37 cellular contexts compared by ENCODE assay signal in genomic region chr5:158082696-158083287, GRCh38.
"Had no signal": no experiment of that assay in that cellular context is flagged by ENCODE, and none has a peak within 500 bp of the region (broad histone marks: within the 10 kb centered on the region; RNA-seq: fewer than 3 reads in every experiment).

No MANE protein-coding gene starts in this region.

- DNase-seq: activated effector memory CD4-positive, alpha-beta T cell treated with anti-CD3 and anti-CD28 coated beads, Interleukin-2, amount 50 U/mL, for 16 hours; activated effector memory CD4-positive, alpha-beta T cell treated with Interleukin-2 at 50 U/mL for 16 hours; activated gamma-delta T cell; activated naive CD4-positive, alpha-beta T cell; activated naive CD4-positive, alpha-beta T cell treated with anti-CD3 and anti-CD28 coated beads for 36 hours; activated naive CD4-positive, alpha-beta T cell treated with anti-CD3 and anti-CD28 coated beads, Interleukin-2, amount 10 ng/mL, durations not matched to agents 7 days and 5 days; activated naive CD4-positive, alpha-beta T cell treated with anti-CD3 and anti-CD28 coated beads, Interleukin-2, amount 50 U/mL, for 16 hours; activated naive CD4-positive, alpha-beta T cell treated with Interleukin-2 at 50 U/mL for 16 hours; activated naive CD8-positive, alpha-beta T cell treated with anti-CD3 and anti-CD28 coated beads for 36 hours; activated naive CD8-positive, alpha-beta T cell treated with anti-CD3 and anti-CD28 coated beads, Interleukin-2, amount 10 ng/mL, durations not matched to agents 7 days and 5 days; activated naive CD8-positive, alpha-beta T cell treated with anti-CD3 and anti-CD28 coated beads, Interleukin-2, amount 50 U/mL, for 24 hours; activated T-cell treated with anti-CD3 and anti-CD28 coated beads, Interleukin-2, amount 50 U/mL, for 1 hour; activated T-cell treated with anti-CD3 and anti-CD28 coated beads, Interleukin-2, amount 50 U/mL, for 24 hours; activated T-cell treated with anti-CD3 and anti-CD28 coated beads, Interleukin-2, amount 50 U/mL, for 4 hours; activated T-cell treated with anti-CD3 and anti-CD28 coated beads, Interleukin-2, amount 50 U/mL, for 48 hours; activated T-cell treated with anti-CD3 and anti-CD28 coated beads, Interleukin-2, amount 50 U/mL, for 72 hours; adrenal gland; amniotic stem cell; amygdala; anterior cingulate cortex; aorta; body of pancreas; brain microvascular endothelial cell; caudate nucleus; central memory CD4-positive, alpha-beta T cell; cerebellar nuclear complex had no signal

- H3K4me1 ChIP-seq: ascending aorta, body of pancreas, breast epithelium had no signal

- H3K4me3 Mint-ChIP-seq: activated naive CD4-positive, alpha-beta T cell treated with anti-CD3 and anti-CD28 coated beads for 36 hours; activated naive CD4-positive, alpha-beta T cell treated with anti-CD3 and anti-CD28 coated beads, Interleukin-2, amount 10 ng/mL, durations not matched to agents 7 days and 5 days; activated naive CD4-positive, alpha-beta T cell treated with anti-CD3 and anti-CD28 coated beads, Interleukin-2, amount 50 U/mL, for 24 hours; activated naive CD8-positive, alpha-beta T cell; activated naive CD8-positive, alpha-beta T cell treated with anti-CD3 and anti-CD28 coated beads for 36 hours; activated naive CD8-positive, alpha-beta T cell treated with anti-CD3 and anti-CD28 coated beads, Interleukin-2, amount 10 ng/mL, durations not matched to agents 7 days and 5 days; activated naive CD8-positive, alpha-beta T cell treated with anti-CD3 and anti-CD28 coated beads, Interleukin-2, amount 50 U/mL, for 24 hours; activated T-cell treated with anti-CD3 and anti-CD28 coated beads, Interleukin-2, amount 50 U/mL, for 24 hours; activated T-cell treated with anti-CD3 and anti-CD28 coated beads, Interleukin-2, amount 50 U/mL, for 4 hours; activated T-cell treated with anti-CD3 and anti-CD28 coated beads, Interleukin-2, amount 50 U/mL, for 72 hours; activated T-helper 1 cell treated with anti-CD3 and anti-CD28 coated beads, Interleukin-12 subunit alpha, Interleukin-12 subunit beta, Interleukin-2, Interleukin-4 antibody, amounts not matched to agents 30 ng/mL and 10 ng/mL and 1 ng/mL, durations not matched to agents 14 hours and 24 hours and 36 hours; activated T-helper 17 cell treated with anti-CD3 and anti-CD28 coated beads, Interleukin-2, amount 50 U/mL, for 72 hours; brain; central memory CD8-positive, alpha-beta T cell had no signal

- H3K4me1 Mint-ChIP-seq: activated naive CD4-positive, alpha-beta T cell treated with anti-CD3 and anti-CD28 coated beads, Interleukin-2, amount 10 ng/mL, durations not matched to agents 7 days and 5 days; activated naive CD4-positive, alpha-beta T cell treated with anti-CD3 and anti-CD28 coated beads, Interleukin-2, amount 50 U/mL, for 24 hours; activated naive CD8-positive, alpha-beta T cell treated with anti-CD3 and anti-CD28 coated beads for 36 hours; activated naive CD8-positive, alpha-beta T cell treated with anti-CD3 and anti-CD28 coated beads, Interleukin-2, amount 10 ng/mL, durations not matched to agents 7 days and 5 days; activated naive CD8-positive, alpha-beta T cell treated with anti-CD3 and anti-CD28 coated beads, Interleukin-2, amount 50 U/mL, for 24 hours; activated T-helper 17 cell treated with anti-CD3 and anti-CD28 coated beads, Interleukin-2, amount 50 U/mL, for 72 hours; brain; central memory CD8-positive, alpha-beta T cell had no signal

- H3K36me3 Mint-ChIP-seq: activated naive CD4-positive, alpha-beta T cell treated with anti-CD3 and anti-CD28 coated beads, Interleukin-2, amount 10 ng/mL, durations not matched to agents 7 days and 5 days; activated naive CD4-positive, alpha-beta T cell treated with anti-CD3 and anti-CD28 coated beads, Interleukin-2, amount 50 U/mL, for 24 hours; activated naive CD4-positive, alpha-beta T cell treated with anti-CD3 and anti-CD28 coated beads, Interleukin-2, amount 50 U/mL, for 72 hours; activated naive CD8-positive, alpha-beta T cell; activated naive CD8-positive, alpha-beta T cell treated with anti-CD3 and anti-CD28 coated beads for 36 hours; activated naive CD8-positive, alpha-beta T cell treated with anti-CD3 and anti-CD28 coated beads, Interleukin-2, amount 10 ng/mL, durations not matched to agents 7 days and 5 days; brain had no signal

- ATAC-seq: activated naive CD4-positive, alpha-beta T cell treated with anti-CD3 and anti-CD28 coated beads, Interleukin-2, amount 50 U/mL, for 72 hours; activated naive CD8-positive, alpha-beta T cell treated with anti-CD3 and anti-CD28 coated beads, Interleukin-2, amount 50 U/mL, for 24 hours; activated T-cell treated with anti-CD3 and anti-CD28 coated beads, Interleukin-2, amount 50 U/mL, for 4 hours; activated T-cell treated with anti-CD3 and anti-CD28 coated beads, Interleukin-2, amount 50 U/mL, for 72 hours; activated T-helper 17 cell treated with anti-CD3 and anti-CD28 coated beads, Interleukin-2, amount 50 U/mL, for 72 hours; body of pancreas had no signal

- H3K9me3 ChIP-seq: adrenal gland, ascending aorta, body of pancreas, breast epithelium had no signal

- H3K36me3 ChIP-seq: adrenal gland, ascending aorta, brain microvascular endothelial cell, breast epithelium, cardiac muscle cell had no signal

- H3K27me3 ChIP-seq: adrenal gland, ascending aorta, body of pancreas, brain microvascular endothelial cell, breast epithelium, cardiac muscle cell had no signal

- H3K27ac Mint-ChIP-seq: activated naive CD4-positive, alpha-beta T cell treated with anti-CD3 and anti-CD28 coated beads for 36 hours; activated naive CD4-positive, alpha-beta T cell treated with anti-CD3 and anti-CD28 coated beads, Interleukin-2, amount 10 ng/mL, durations not matched to agents 7 days and 5 days; activated naive CD4-positive, alpha-beta T cell treated with anti-CD3 and anti-CD28 coated beads, Interleukin-2, amount 50 U/mL, for 24 hours; activated naive CD8-positive, alpha-beta T cell; activated naive CD8-positive, alpha-beta T cell treated with anti-CD3 and anti-CD28 coated beads for 36 hours; activated naive CD8-positive, alpha-beta T cell treated with anti-CD3 and anti-CD28 coated beads, Interleukin-2, amount 10 ng/mL, durations not matched to agents 7 days and 5 days; activated naive CD8-positive, alpha-beta T cell treated with anti-CD3 and anti-CD28 coated beads, Interleukin-2, amount 50 U/mL, for 24 hours; activated T-cell treated with anti-CD3 and anti-CD28 coated beads, Interleukin-2, amount 50 U/mL, for 24 hours; activated T-cell treated with anti-CD3 and anti-CD28 coated beads, Interleukin-2, amount 50 U/mL, for 72 hours; activated T-helper 1 cell treated with anti-CD3 and anti-CD28 coated beads, Interleukin-12 subunit alpha, Interleukin-12 subunit beta, Interleukin-2, Interleukin-4 antibody, amounts not matched to agents 30 ng/mL and 10 ng/mL and 1 ng/mL, durations not matched to agents 14 hours and 24 hours and 36 hours; activated T-helper 17 cell treated with anti-CD3 and anti-CD28 coated beads, Interleukin-2, amount 50 U/mL, for 72 hours; activated T-helper 2 cell treated with anti-CD3 and anti-CD28 coated beads, Interferon-gamma antibody, Interleukin-2, Interleukin-4, amounts not matched to agents 10 μg/mL and 5 μg/mL and 100 μg/mL, durations not matched to agents 14 hours and 24 hours and 36 hours; brain had no signal

- H3K9me3 Mint-ChIP-seq: activated naive CD4-positive, alpha-beta T cell treated with anti-CD3 and anti-CD28 coated beads for 36 hours; activated naive CD4-positive, alpha-beta T cell treated with anti-CD3 and anti-CD28 coated beads, Interleukin-2, amount 10 ng/mL, durations not matched to agents 7 days and 5 days; activated naive CD4-positive, alpha-beta T cell treated with anti-CD3 and anti-CD28 coated beads, Interleukin-2, amount 50 U/mL, for 24 hours; activated naive CD4-positive, alpha-beta T cell treated with anti-CD3 and anti-CD28 coated beads, Interleukin-2, amount 50 U/mL, for 72 hours; activated naive CD8-positive, alpha-beta T cell treated with anti-CD3 and anti-CD28 coated beads for 36 hours; activated naive CD8-positive, alpha-beta T cell treated with anti-CD3 and anti-CD28 coated beads, Interleukin-2, amount 10 ng/mL, durations not matched to agents 7 days and 5 days; activated naive CD8-positive, alpha-beta T cell treated with anti-CD3 and anti-CD28 coated beads, Interleukin-2, amount 50 U/mL, for 24 hours; activated T-cell treated with anti-CD3 and anti-CD28 coated beads, Interleukin-2, amount 50 U/mL, for 24 hours; activated T-cell treated with anti-CD3 and anti-CD28 coated beads, Interleukin-2, amount 50 U/mL, for 4 hours; activated T-helper 1 cell treated with anti-CD3 and anti-CD28 coated beads, Interleukin-12 subunit alpha, Interleukin-12 subunit beta, Interleukin-2, Interleukin-4 antibody, amounts not matched to agents 30 ng/mL and 10 ng/mL and 1 ng/mL, durations not matched to agents 14 hours and 24 hours and 36 hours; activated T-helper 17 cell treated with anti-CD3 and anti-CD28 coated beads, Interleukin-2, amount 50 U/mL, for 72 hours; activated T-helper 2 cell treated with anti-CD3 and anti-CD28 coated beads, Interferon-gamma antibody, Interleukin-2, Interleukin-4, amounts not matched to agents 10 μg/mL and 5 μg/mL and 100 μg/mL, durations not matched to agents 14 hours and 24 hours and 36 hours; central memory CD8-positive, alpha-beta T cell had no signal

- H3K27ac ChIP-seq: adrenal gland, ascending aorta, body of pancreas, brain microvascular endothelial cell, breast epithelium, cardiac muscle cell had no signal

- H3K4me3 ChIP-seq: adrenal gland, ascending aorta, body of pancreas, breast epithelium, cardiac muscle cell had no signal
